In genomic region chrX:54044877-54045328, GRCh38 we compare ENCODE assay signal across 8 cellular contexts. TPM values are rescaled to one million over a fixed set of nuclear protein-coding genes. Genes with fewer than 3 reads are reported as not detected.
DNase-seq lines count a peak whose midpoint lies in the region; ATAC-seq and TF ChIP-seq lines count a peak whose summit lies in the region.

No MANE protein-coding gene starts in this region.

- peak in 1 of 3 donors; percentile 0 for ATAC-seq in natural killer cell
- ATAC-seq in GM18858 (IDR thresholded peaks at IDR 0.05; ENCODE audit: unreplicated experiment): no peak

- H3K36me3 Mint-ChIP-seq in natural killer cell: no peaks in the 10 kb centered on the region

- peaks cover 8 to 13% of the 10 kb centered on the region in 2 donors for H3K4me1 Mint-ChIP-seq in natural killer cell

- H3K27ac Mint-ChIP-seq in natural killer cell: peak overlapping the region; percentile 91 to 94

- H3K9me3 Mint-ChIP-seq in natural killer cell: no peaks in the 10 kb centered on the region

- DNase-seq in NCI-H1092 treated with DMSO at 0.1 percent for 48 hours (lab: John Stamatoyannopoulos, UW) (peak; percentile 86), NCI-H1092 (lab: John Stamatoyannopoulos, UW) (no peak), NCI-H510A treated with DMSO at 0.1 percent for 48 hours (lab: John Stamatoyannopoulos, UW) (peak; percentile 58), dorsolateral prefrontal cortex (no peak), natural killer cell (no peak), AML-193 (lab: John Stamatoyannopoulos, UW) (no peak), NAMALWA (ENCODE audit: low spot score) (no peak)

- H3K27me3 Mint-ChIP-seq in natural killer cell (ENCODE audit: low read depth in 2 of 2): no peaks in the 10 kb centered on the region

- TF ChIP-seq CTCF in dorsolateral prefrontal cortex (IDR thresholded peaks at IDR 0.05 in 54 of 56, conservative IDR thresholded peaks at IDR 0.05 in 2 of 56; ENCODE audit: low read depth in 1 of 56, partially characterized antibody in 56 of 56): no peak
- TF ChIP-seq CTCF in natural killer cell (IDR thresholded peaks at IDR 0.05): no peak

- peak overlapping the region; percentile 95 for H3K4me3 Mint-ChIP-seq in natural killer cell

- peaks cover 0 to 25% (median 0%) of the 10 kb centered on the region in 45 donors for H3K27me3 ChIP-seq in dorsolateral prefrontal cortex

- intact Hi-C loops in dorsolateral prefrontal cortex (cut with DNase I): loop anchor here (2.0 to 10.0 kb wide), 7 partner anchors 137 to 1120 kb away; partner anchors contain the start of genes FAM120C (in 2 of the 2), WNK3 (in 2 of the 2), APEX2 (in 1 of the 2) and GNL3L (in 1 of the 2)
- intact Hi-C loops in natural killer cell (cut with micrococcal nuclease): loop anchor here (2.0 to 10.0 kb wide), 3 partner anchors 360 to 592 kb away; partner anchors contain the start of gene TSR2

- H3K27ac ChIP-seq in dorsolateral prefrontal cortex: peak overlapping the region; percentile 58 to 97 (median 92)

- H3K4me3 ChIP-seq in dorsolateral prefrontal cortex: peak overlapping the region; percentile 38 to 81 (median 69)

RNA-seq across cellular contexts. Expression of gene PHF8, which starts 0.6 kb away (rescaled TPM):
- 10 to 100 TPM; 19.1 to 50.0 (median 30.0) TPM for total RNA-seq in dorsolateral prefrontal cortex
- 10 to 100 TPM; 55.4 to 74.1 (median 72.6) TPM for total RNA-seq in natural killer cell

Comparison
In these comparisons a context has a peak if more than half of its experiments do, and no peak if none do; other contexts are left out.
1. DNase-seq: peak in NCI-H1092 treated with DMSO at 0.1 percent for 48 hours (single experiment) and NCI-H510A treated with DMSO at 0.1 percent for 48 hours (single experiment); none in NCI-H1092 (single experiment), dorsolateral prefrontal cortex (0 of 10), natural killer cell (single experiment), AML-193 (0 of 2) and NAMALWA (single experiment).